In genomic region chr3:168025076-168025475, GRCh38 we compare ENCODE assay signal across 12 cellular contexts.
DNase-seq lines count a peak whose midpoint lies in the region; ATAC-seq and TF ChIP-seq lines count a peak whose summit lies in the region.
"Had no signal": no experiment of that assay in that cellular context is flagged by ENCODE, and none has a peak within 500 bp of the region (broad histone marks: within the 10 kb centered on the region; RNA-seq: fewer than 3 reads in every experiment).

No MANE protein-coding gene starts in this region.

- no peaks in the 10 kb centered on the region for H3K9me3 Mint-ChIP-seq in natural killer cell treated with Interleukin-12 subunit alpha and Interleukin-12 subunit beta and Interleukin-15 and Interleukin-18, amount 100 ng/mL, for 72 hours
- H3K9me3 Mint-ChIP-seq: activated naive CD4-positive, alpha-beta T cell treated with anti-CD3 and anti-CD28 coated beads, Interleukin-2, amount 10 ng/mL, durations not matched to agents 7 days and 5 days; endodermal cell had no signal

- intact Hi-C loops in adrenal gland (cut with DNase I): no loop called here
- intact Hi-C loops in mucosa of descending colon (cut with DNase I, micrococcal nuclease): no loop called here

- H3K4me3 ChIP-seq in cardiac fibroblast (replicated peaks in 1 of 2; ENCODE audit: low read depth in 2 of 2, low read length in 2 of 2) (no peak overlapping the region), adrenal gland (no peak overlapping the region), mucosa of descending colon (no peak overlapping the region)
- H3K4me3 ChIP-seq: transverse colon had no signal

- H3K27me3 Mint-ChIP-seq in natural killer cell treated with Interleukin-12 subunit alpha and Interleukin-12 subunit beta and Interleukin-15 and Interleukin-18, amount 100 ng/mL, for 72 hours: no peaks in the 10 kb centered on the region
- H3K27me3 Mint-ChIP-seq: activated naive CD4-positive, alpha-beta T cell treated with anti-CD3 and anti-CD28 coated beads, Interleukin-2, amount 10 ng/mL, durations not matched to agents 7 days and 5 days had no signal

- H3K27ac Mint-ChIP-seq in natural killer cell treated with Interleukin-12 subunit alpha and Interleukin-12 subunit beta and Interleukin-15 and Interleukin-18, amount 100 ng/mL, for 72 hours: peak overlapping the region; percentile 90
- H3K27ac Mint-ChIP-seq: activated naive CD4-positive, alpha-beta T cell treated with anti-CD3 and anti-CD28 coated beads, Interleukin-2, amount 10 ng/mL, durations not matched to agents 7 days and 5 days; endodermal cell had no signal

- no peaks in the 10 kb centered on the region for H3K4me1 ChIP-seq in adrenal gland (replicated peaks in 1 of 2)
- no peaks in the 10 kb centered on the region for H3K4me1 ChIP-seq in mucosa of descending colon (ENCODE audit: low read depth)

- H3K27ac ChIP-seq in adrenal gland: peak overlapping the region in 2 of 5 donors; percentile 20 to 33
- H3K27ac ChIP-seq: transverse colon had no signal

- no peaks in the 10 kb centered on the region for H3K36me3 ChIP-seq in adrenal gland (replicated peaks in 1 of 2)
- H3K36me3 ChIP-seq in mucosa of descending colon (ENCODE audit: low read depth): peaks cover 6% of the 10 kb centered on the region

- peak in 1 of 2 donors; percentile 52 for ATAC-seq in natural killer cell treated with Interleukin-12 subunit alpha and Interleukin-12 subunit beta and Interleukin-15 and Interleukin-18, amount 100 ng/mL, for 72 hours
- ATAC-seq in mucosa of descending colon: no peak

- TF ChIP-seq POLR2A in adrenal gland (IDR thresholded peaks at IDR 0.05): no peak

- H3K4me3 Mint-ChIP-seq in natural killer cell treated with Interleukin-12 subunit alpha and Interleukin-12 subunit beta and Interleukin-15 and Interleukin-18, amount 100 ng/mL, for 72 hours: peak overlapping the region; percentile 86
- H3K4me3 Mint-ChIP-seq: activated naive CD4-positive, alpha-beta T cell treated with anti-CD3 and anti-CD28 coated beads, Interleukin-2, amount 10 ng/mL, durations not matched to agents 7 days and 5 days; endodermal cell had no signal

- DNase-seq in EH (ENCODE audit: low read depth) (peak; percentile 25), LHCN-M2 (ENCODE audit: low read depth) (peak; percentile 52), cardiac fibroblast (ENCODE audit: low read depth in 2 of 2) (peak; percentile 31 to 61), adrenal gland (no peak), LoVo (ENCODE audit: low spot score) (no peak), mucosa of descending colon (no peak), SKM-1 treated with dmso at 0.1 percent for 144 hours (lab: John Stamatoyannopoulos, UW; ENCODE audit: unreplicated experiment) (no peak)
- DNase-seq in natural killer cell treated with Interleukin-12 subunit alpha and Interleukin-12 subunit beta and Interleukin-15 and Interleukin-18, amount 100 ng/mL, for 72 hours (ENCODE audit: low spot score): no peak
- DNase-seq: endodermal cell, kidney, transverse colon had no signal

- H3K9me3 ChIP-seq in adrenal gland (replicated peaks in 1 of 3) (no peaks in the 10 kb centered on the region), mucosa of descending colon (no peaks in the 10 kb centered on the region)
- H3K9me3 ChIP-seq: transverse colon had no signal

- peaks cover 57% of the 10 kb centered on the region for H3K36me3 Mint-ChIP-seq in natural killer cell treated with Interleukin-12 subunit alpha and Interleukin-12 subunit beta and Interleukin-15 and Interleukin-18, amount 100 ng/mL, for 72 hours
- H3K36me3 Mint-ChIP-seq: activated naive CD4-positive, alpha-beta T cell treated with anti-CD3 and anti-CD28 coated beads, Interleukin-2, amount 10 ng/mL, durations not matched to agents 7 days and 5 days had no signal

- H3K4me1 Mint-ChIP-seq in natural killer cell treated with Interleukin-12 subunit alpha and Interleukin-12 subunit beta and Interleukin-15 and Interleukin-18, amount 100 ng/mL, for 72 hours (ENCODE audit: low read depth in 2 of 2): peaks cover 25 to 41% of the 10 kb centered on the region in 2 donors
- H3K4me1 Mint-ChIP-seq: endodermal cell had no signal

- TF ChIP-seq CTCF in cardiac fibroblast (IDR thresholded peaks at IDR 0.05; ENCODE audit: low read depth, low read length) (no peak), adrenal gland (IDR thresholded peaks at IDR 0.05) (no peak), mucosa of descending colon (IDR thresholded peaks at IDR 0.05) (no peak)

- H3K27me3 ChIP-seq in adrenal gland: no peaks in the 10 kb centered on the region
- H3K27me3 ChIP-seq: transverse colon had no signal

Comparison
In these comparisons a context has a peak if more than half of its experiments do, and no peak if none do; other contexts are left out.
1. DNase-seq: peak in EH (single experiment), LHCN-M2 (single experiment) and cardiac fibroblast (2 of 2); none in natural killer cell treated with Interleukin-12 subunit alpha and Interleukin-12 subunit beta and Interleukin-15 and Interleukin-18, amount 100 ng/mL, for 72 hours (single experiment), adrenal gland (0 of 7), LoVo (single experiment), mucosa of descending colon (0 of 3) and SKM-1 treated with dmso at 0.1 percent for 144 hours (single experiment).